In the genomic region with DNA sequence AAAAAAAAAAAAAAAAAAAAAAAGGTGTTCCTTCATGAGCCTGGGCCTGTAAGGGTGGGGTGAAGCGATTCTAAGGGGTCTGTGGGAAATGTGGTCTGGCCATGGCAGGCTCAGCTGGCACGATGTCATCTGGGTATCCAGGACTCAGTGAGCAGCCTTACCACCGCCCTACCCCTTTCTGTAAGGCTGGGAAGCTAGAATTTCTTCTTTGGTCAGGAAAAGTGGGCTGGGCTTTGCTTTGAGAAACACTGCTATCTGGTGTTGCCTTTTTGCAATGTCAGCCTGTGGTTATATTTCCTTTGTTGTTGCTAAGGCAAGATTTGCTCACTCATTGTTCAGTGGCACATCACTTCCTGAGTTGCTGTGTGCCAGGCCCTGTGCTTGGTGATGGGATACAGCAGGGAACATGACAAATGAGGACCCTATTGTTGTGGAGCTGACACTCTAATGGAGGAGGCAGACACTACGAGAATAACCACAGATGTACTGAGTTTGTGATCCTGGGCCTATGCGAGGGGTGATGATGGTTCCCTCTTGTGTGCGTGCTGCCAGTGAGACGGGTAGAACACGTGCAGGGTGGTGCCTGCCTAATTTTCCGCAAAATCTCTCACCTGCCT, we compare ENCODE assay signal across 8 cellular contexts. TPM values are rescaled to one million over a fixed set of nuclear protein-coding genes. Genes with fewer than 3 reads are reported as not detected.
DNase-seq lines count a peak whose midpoint lies in the region; ATAC-seq lines count a peak whose summit lies in the region.

No MANE protein-coding gene starts in this region.

- H3K4me3 Mint-ChIP-seq in activated T-helper 17 cell treated with anti-CD3 and anti-CD28 coated beads, Interleukin-2, amount 50 U/mL, for 72 hours = peak overlapping the region; percentile 32
- H3K4me3 Mint-ChIP-seq in stimulated activated naive CD8-positive, alpha-beta T cell treated with anti-CD3 and anti-CD28 coated beads, Interleukin-15, Interleukin-2, amounts not matched to agents 100 ng/mL and 50 ng/mL, for 24 hours = no peak overlapping the region

- ATAC-seq in activated T-helper 17 cell treated with anti-CD3 and anti-CD28 coated beads, Interleukin-2, amount 50 U/mL, for 72 hours (replicated peaks) = peak; percentile 93
- peak; percentile 61 to 63 for ATAC-seq in left cardiac atrium
- no peak for ATAC-seq in HG02970 (IDR thresholded peaks at IDR 0.05; ENCODE audit: low FRiP score, unreplicated experiment)

- in situ Hi-C loops in ACHN (cut with HindIII; ENCODE audit: low pct_ligation_motif_present, low pct_unique_long_range_greater_than_20kb, low sequenced_read_pairs) (no loop called here), G401 (cut with HindIII; ENCODE audit: low sequenced_read_pairs) (loop anchor here (10.0 kb wide), 1 partner anchor 171 kb away; no protein-coding TSS in a partner anchor)

- H3K27me3 Mint-ChIP-seq in activated T-helper 17 cell treated with anti-CD3 and anti-CD28 coated beads, Interleukin-2, amount 50 U/mL, for 72 hours = peaks cover 21% of the 10 kb centered on the region
- peaks cover 42% of the 10 kb centered on the region for H3K27me3 Mint-ChIP-seq in stimulated activated naive CD8-positive, alpha-beta T cell treated with anti-CD3 and anti-CD28 coated beads, Interleukin-15, Interleukin-2, amounts not matched to agents 100 ng/mL and 50 ng/mL, for 24 hours

- H3K9me3 Mint-ChIP-seq in activated T-helper 17 cell treated with anti-CD3 and anti-CD28 coated beads, Interleukin-2, amount 50 U/mL, for 72 hours = no peaks in the 10 kb centered on the region
- no peaks in the 10 kb centered on the region for H3K9me3 Mint-ChIP-seq in stimulated activated naive CD8-positive, alpha-beta T cell treated with anti-CD3 and anti-CD28 coated beads, Interleukin-15, Interleukin-2, amounts not matched to agents 100 ng/mL and 50 ng/mL, for 24 hours

- DNase-seq in ACHN (peak; percentile 60), G401 (ENCODE audit: low spot score) (peak; percentile 22), NCI-H2171 (lab: John Stamatoyannopoulos, UW) (peak; percentile 21), left cardiac atrium (peak; percentile 33), nucleus accumbens (lab: John Stamatoyannopoulos, UW) (no peak)

- intact Hi-C loops in left cardiac atrium (cut with DNase I) = no loop called here

- peaks cover 18% of the 10 kb centered on the region for H3K4me1 Mint-ChIP-seq in activated T-helper 17 cell treated with anti-CD3 and anti-CD28 coated beads, Interleukin-2, amount 50 U/mL, for 72 hours
- H3K4me1 Mint-ChIP-seq in stimulated activated naive CD8-positive, alpha-beta T cell treated with anti-CD3 and anti-CD28 coated beads, Interleukin-15, Interleukin-2, amounts not matched to agents 100 ng/mL and 50 ng/mL, for 24 hours (ENCODE audit: low read depth) = peaks cover 30% of the 10 kb centered on the region

- H3K36me3 Mint-ChIP-seq in activated T-helper 17 cell treated with anti-CD3 and anti-CD28 coated beads, Interleukin-2, amount 50 U/mL, for 72 hours (ENCODE audit: low read depth) = no peaks in the 10 kb centered on the region
- no peaks in the 10 kb centered on the region for H3K36me3 Mint-ChIP-seq in stimulated activated naive CD8-positive, alpha-beta T cell treated with anti-CD3 and anti-CD28 coated beads, Interleukin-15, Interleukin-2, amounts not matched to agents 100 ng/mL and 50 ng/mL, for 24 hours (ENCODE audit: low read depth)

- peak overlapping the region; percentile 29 for H3K27ac Mint-ChIP-seq in activated T-helper 17 cell treated with anti-CD3 and anti-CD28 coated beads, Interleukin-2, amount 50 U/mL, for 72 hours
- H3K27ac Mint-ChIP-seq in stimulated activated naive CD8-positive, alpha-beta T cell treated with anti-CD3 and anti-CD28 coated beads, Interleukin-15, Interleukin-2, amounts not matched to agents 100 ng/mL and 50 ng/mL, for 24 hours = peak overlapping the region; percentile 69

RNA-seq across cellular contexts. Expression of a gene that starts 45.9 kb away (rescaled TPM):
- total RNA-seq in G401 (2014; rRNA removed; shearing (Covaris generic)) = 8.6 and 12.3 TPM in 2 replicates
- total RNA-seq in activated T-helper 17 cell treated with anti-CD3 and anti-CD28 coated beads, Interleukin-2, amount 50 U/mL, for 72 hours = 10 to 100 TPM; 32.8 to 54.9 TPM
- 10 to 100 TPM; 20.3 to 24.5 TPM for total RNA-seq in left cardiac atrium

Comparison
In these comparisons a context has a peak if more than half of its experiments do, and no peak if none do; other contexts are left out.
1. DNase-seq: peak in ACHN (single experiment), G401 (single experiment), NCI-H2171 (single experiment) and left cardiac atrium (single experiment); none in nucleus accumbens (0 of 56).